13 cellular contexts compared by ENCODE assay signal in genomic region chr5:37495668-37496067, GRCh38.
DNase-seq lines count a peak whose midpoint lies in the region; ATAC-seq and TF ChIP-seq lines count a peak whose summit lies in the region.
"Had no signal": no experiment of that assay in that cellular context is flagged by ENCODE, and none has a peak within 500 bp of the region (broad histone marks: within the 10 kb centered on the region; RNA-seq: fewer than 3 reads in every experiment).

No MANE protein-coding gene starts in this region.

- intact Hi-C loops in mammary epithelial cell (cut with micrococcal nuclease) (loop anchor here (5.0 kb wide), 1 partner anchor 342 kb away; no protein-coding TSS in a partner anchor), prostate gland (cut with DNase I) (no loop called here)
- intact Hi-C loops in activated CD8-positive, alpha-beta T cell treated with anti-CD3 and anti-CD28 coated beads for 36 hours (cut with micrococcal nuclease): no loop called here

- no peak overlapping the region for H2BK120ac ChIP-seq in mesenchymal stem cell (ENCODE audit: low read depth, low read length)

- H3K23ac ChIP-seq in mesenchymal stem cell (ENCODE audit: low read length in 2 of 2): no peak overlapping the region

- TF ChIP-seq CTCF in mammary epithelial cell (conservative IDR thresholded peaks at IDR 0.05 in 1 of 2, IDR thresholded peaks at IDR 0.05 in 1 of 2; ENCODE audit: extremely low read depth in 1 of 2, insufficient read depth in 1 of 2, low read depth in 1 of 2, low read length in 2 of 2) (no peak), prostate gland (IDR thresholded peaks at IDR 0.05) (no peak)
- TF ChIP-seq CTCF in activated CD8-positive, alpha-beta T cell treated with anti-CD3 and anti-CD28 coated beads for 36 hours (IDR thresholded peaks at IDR 0.05): no peak

- H3K9me3 Mint-ChIP-seq in activated CD8-positive, alpha-beta T cell treated with anti-CD3 and anti-CD28 coated beads for 36 hours: no peaks in the 10 kb centered on the region
- H3K9me3 Mint-ChIP-seq: CD8-positive, alpha-beta memory T cell; dendritic cell treated with granulocyte-macrophage colony-stimulating factor and Interleukin-4, amounts not matched to agents 40 ng/mL and 50 ng/mL, for 4 days had no signal

- no peak overlapping the region for H2BK15ac ChIP-seq in mesenchymal stem cell (ENCODE audit: low read depth, poor library complexity, severe bottlenecking)

- no peaks in the 10 kb centered on the region for H4K20me1 ChIP-seq in mammary epithelial cell (ENCODE audit: insufficient read depth, low read length)

- dilution Hi-C loops in mammary epithelial cell (cut with HindIII; ENCODE audit: low sequenced_read_pairs): no loop called here

- H3K9me3 ChIP-seq in mammary epithelial cell (replicated peaks; ENCODE audit: insufficient read depth, low read length) (no peaks in the 10 kb centered on the region), mesenchymal stem cell (ENCODE audit: control insufficient read depth, low read length) (no peaks in the 10 kb centered on the region), prostate gland (no peaks in the 10 kb centered on the region)
- H3K9me3 ChIP-seq: testis had no signal

- H3K18ac ChIP-seq in mesenchymal stem cell (ENCODE audit: low read depth in 1 of 2, low read length in 2 of 2): no peak overlapping the region

- H2AFZ ChIP-seq in mammary epithelial cell (ENCODE audit: low read depth, low read length) (no peak overlapping the region), mesenchymal stem cell (ENCODE audit: low read depth, low read length) (no peak overlapping the region)

- peaks cover 3% of the 10 kb centered on the region for H3K4me1 Mint-ChIP-seq in activated CD8-positive, alpha-beta T cell treated with anti-CD3 and anti-CD28 coated beads for 36 hours (ENCODE audit: low read depth)

- POLR2A ChIA-PET in activated CD8-positive, alpha-beta T cell treated with anti-CD3 and anti-CD28 coated beads for 36 hours (lab: Charles Lee): no interaction called here

- H3K9ac ChIP-seq in mammary epithelial cell (ENCODE audit: insufficient read depth, low read length) (no peak overlapping the region), mesenchymal stem cell (ENCODE audit: low read length) (no peak overlapping the region)

- no peaks in the 10 kb centered on the region for H3K27me3 Mint-ChIP-seq in activated CD8-positive, alpha-beta T cell treated with anti-CD3 and anti-CD28 coated beads for 36 hours
- H3K27me3 Mint-ChIP-seq: CD8-positive, alpha-beta memory T cell; dendritic cell treated with granulocyte-macrophage colony-stimulating factor and Interleukin-4, amounts not matched to agents 40 ng/mL and 50 ng/mL, for 4 days had no signal

- H3K36me3 ChIP-seq in mammary epithelial cell (ENCODE audit: insufficient read depth, low read length) (no peaks in the 10 kb centered on the region), mesenchymal stem cell (ENCODE audit: control insufficient read depth in 1 of 2, insufficient read depth in 2 of 2, low read depth in 1 of 2, low read length in 2 of 2) (peaks cover 2 to 21% of the 10 kb centered on the region in 2 experiments), prostate gland (no peaks in the 10 kb centered on the region)

- WGBS in mammary epithelial cell (ENCODE audit: low coverage, missing lambda C conversion rate): 100% methylated on average over 1 of the region's 1 CpG
- WGBS in mesenchymal stem cell: no CpG with 5 or more reads among the region's 1 CpG
- WGBS in prostate gland: 58% methylated on average over 1 of the region's 1 CpG

- no peak overlapping the region for H2BK5ac ChIP-seq in mesenchymal stem cell (ENCODE audit: low read depth, low read length, poor library complexity, severe bottlenecking)

- DNase-seq in AG08395 (ENCODE audit: low spot score) (peak; percentile 63), LHCN-M2 (ENCODE audit: low read depth) (peak; percentile 83), mammary epithelial cell (peak; percentile 61), mesenchymal stem cell (peak; percentile 96), dedifferentiated amniotic fluid mesenchymal stem cell (ENCODE audit: extremely low spot score) (no peak), occipital lobe (lab: John Stamatoyannopoulos, UW) (no peak), prostate gland (ENCODE audit: low spot score) (no peak)
- DNase-seq in activated CD8-positive, alpha-beta T cell treated with anti-CD3 and anti-CD28 coated beads for 36 hours: no peak
- DNase-seq: activated effector memory CD4-positive, alpha-beta T cell treated with anti-CD3 and anti-CD28 coated beads, Interleukin-2, amount 50 U/mL, for 16 hours; CD8-positive, alpha-beta memory T cell had no signal

- CTCF ChIA-PET in mammary epithelial cell (lab: Charles Lee; ENCODE audit: low non-redundant PET): no interaction called here
- CTCF ChIA-PET in activated CD8-positive, alpha-beta T cell treated with anti-CD3 and anti-CD28 coated beads for 36 hours (lab: Charles Lee): no interaction called here

- BruUV-seq in mammary epithelial cell (replicated peaks; lab: Mats Ljungman, UMichigan): no TSS peak

- H3K4me3 Mint-ChIP-seq in activated CD8-positive, alpha-beta T cell treated with anti-CD3 and anti-CD28 coated beads for 36 hours: no peak overlapping the region
- H3K4me3 Mint-ChIP-seq: CD8-positive, alpha-beta memory T cell; dendritic cell treated with granulocyte-macrophage colony-stimulating factor and Interleukin-4, amounts not matched to agents 40 ng/mL and 50 ng/mL, for 4 days had no signal

- no peaks in the 10 kb centered on the region for H3K27me3 ChIP-seq in mammary epithelial cell (ENCODE audit: insufficient read depth, low read length)
- no peaks in the 10 kb centered on the region for H3K27me3 ChIP-seq in mesenchymal stem cell (ENCODE audit: control insufficient read depth in 1 of 2, insufficient read depth in 1 of 2, low read length in 2 of 2)
- H3K27me3 ChIP-seq in prostate gland (replicated peaks; ENCODE audit: insufficient read depth): no peaks in the 10 kb centered on the region
- H3K27me3 ChIP-seq: testis had no signal

- peaks cover 32% of the 10 kb centered on the region for H3K36me3 Mint-ChIP-seq in activated CD8-positive, alpha-beta T cell treated with anti-CD3 and anti-CD28 coated beads for 36 hours (ENCODE audit: low read depth)

- H3K27ac ChIP-seq in mammary epithelial cell (ENCODE audit: insufficient read depth, low read depth, low read length): no peak overlapping the region
- H3K27ac ChIP-seq in mesenchymal stem cell (ENCODE audit: low read length, poor library complexity, severe bottlenecking): no peak overlapping the region
- H3K27ac ChIP-seq in prostate gland: peak overlapping the region in 1 of 2 donors; percentile 55
- H3K27ac ChIP-seq: testis had no signal

- in situ Hi-C loops in mammary epithelial cell (cut with MboI; ENCODE audit: low sequenced_read_pairs in 2 of 2): no loop called here

- H3K79me2 ChIP-seq in mammary epithelial cell (ENCODE audit: insufficient read depth, low read length): no peaks in the 10 kb centered on the region

- peaks cover 4% of the 10 kb centered on the region for H3K79me1 ChIP-seq in mesenchymal stem cell (replicated peaks; ENCODE audit: low read length, poor library complexity, severe bottlenecking)

- no peak overlapping the region for H3K14ac ChIP-seq in mesenchymal stem cell (ENCODE audit: low read length in 2 of 2)

- TF ChIP-seq POLR2A in prostate gland (IDR thresholded peaks at IDR 0.05): no peak

- no peak overlapping the region for H2BK12ac ChIP-seq in mesenchymal stem cell (ENCODE audit: low read length in 2 of 2)

- no peak for ATAC-seq in activated CD8-positive, alpha-beta T cell treated with anti-CD3 and anti-CD28 coated beads for 36 hours
- ATAC-seq: activated CD4-positive, CD25-positive, alpha-beta regulatory T cell treated with anti-CD3 and anti-CD28 coated beads, Interleukin-2, amount 50 U/mL, for 24 hours had no signal

- H3K4ac ChIP-seq in mesenchymal stem cell (ENCODE audit: low read depth in 1 of 2, low read length in 2 of 2): no peak overlapping the region

- no peak overlapping the region for H4K8ac ChIP-seq in mesenchymal stem cell (ENCODE audit: low read length)

- no peak overlapping the region for H3K27ac Mint-ChIP-seq in activated CD8-positive, alpha-beta T cell treated with anti-CD3 and anti-CD28 coated beads for 36 hours
- H3K27ac Mint-ChIP-seq: dendritic cell treated with granulocyte-macrophage colony-stimulating factor and Interleukin-4, amounts not matched to agents 40 ng/mL and 50 ng/mL, for 4 days had no signal

- no peak overlapping the region for H2AK5ac ChIP-seq in mesenchymal stem cell (ENCODE audit: low read length, severe bottlenecking)

- H3K4me3 ChIP-seq in mammary epithelial cell (replicated peaks in 1 of 3; ENCODE audit: insufficient read depth in 1 of 3, low read depth in 2 of 3, low read length in 3 of 3): no peak overlapping the region
- H3K4me3 ChIP-seq in mesenchymal stem cell (ENCODE audit: insufficient read depth in 1 of 2, low read depth in 1 of 2, low read length in 2 of 2): no peak overlapping the region
- no peak overlapping the region for H3K4me3 ChIP-seq in prostate gland
- H3K4me3 ChIP-seq: testis had no signal

- H4K91ac ChIP-seq in mesenchymal stem cell (ENCODE audit: low read length): no peak overlapping the region

- H3K4me2 ChIP-seq in mammary epithelial cell (ENCODE audit: insufficient read depth, low read depth, low read length): no peak overlapping the region
- H3K4me2 ChIP-seq in mesenchymal stem cell (ENCODE audit: low read length, poor library complexity, severe bottlenecking): no peak overlapping the region

- peaks cover 14% of the 10 kb centered on the region for H3K4me1 ChIP-seq in mammary epithelial cell (ENCODE audit: insufficient read depth, low read length)
- no peaks in the 10 kb centered on the region for H3K4me1 ChIP-seq in mesenchymal stem cell (ENCODE audit: control insufficient read depth, insufficient read depth, low read depth, low read length)
- H3K4me1 ChIP-seq in prostate gland (replicated peaks): no peaks in the 10 kb centered on the region
- H3K4me1 ChIP-seq: testis had no signal

Comparison
In these comparisons a context has a peak if more than half of its experiments do, and no peak if none do; other contexts are left out.
1. DNase-seq: peak in AG08395 (single experiment), LHCN-M2 (single experiment), mammary epithelial cell (single experiment) and mesenchymal stem cell (single experiment); none in dedifferentiated amniotic fluid mesenchymal stem cell (single experiment), occipital lobe (single experiment), prostate gland (single experiment) and activated CD8-positive, alpha-beta T cell treated with anti-CD3 and anti-CD28 coated beads for 36 hours (single experiment).